Comparison of ENCODE assay signal across 1 cellular context in the genomic region with DNA sequence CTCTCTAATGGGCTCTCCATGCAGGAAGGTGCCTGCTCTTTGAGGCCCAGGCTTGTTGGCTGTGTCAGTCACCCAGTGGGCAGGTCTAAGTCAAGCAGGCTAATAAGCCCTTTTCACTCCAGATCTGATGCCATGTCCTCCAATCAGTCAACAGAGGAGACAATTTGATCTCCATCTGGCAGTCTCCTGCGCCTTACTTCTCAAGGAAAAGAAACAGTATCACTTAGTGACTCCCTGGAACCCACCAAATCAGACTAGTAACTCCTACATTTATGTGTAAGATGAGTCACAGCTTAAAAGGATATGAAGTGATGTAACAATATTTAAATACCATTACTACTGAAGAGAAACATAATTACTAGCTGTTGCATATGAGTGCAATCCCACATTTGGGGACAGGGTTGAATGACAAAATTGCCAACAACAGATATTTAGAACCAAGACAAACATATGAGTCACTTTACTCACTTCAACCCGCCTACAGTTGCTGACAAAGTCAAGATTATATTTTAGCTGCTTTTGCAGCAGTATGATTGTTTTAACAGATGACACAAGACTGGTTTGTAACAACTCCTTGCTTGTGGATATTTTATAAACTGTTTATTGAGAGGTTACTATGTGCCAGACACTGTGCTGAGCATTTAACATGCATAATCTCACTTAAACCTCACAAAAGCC.
TF ChIP-seq lines count a peak whose summit lies in the region.

No MANE protein-coding gene starts in this region.

TF ChIP-seq in HEK293, 187 proteins besides CTCF, POLR2A, EP300 and RAD21 (continued from another document and continues in another):
- TF ChIP-seq, protein P1, sequence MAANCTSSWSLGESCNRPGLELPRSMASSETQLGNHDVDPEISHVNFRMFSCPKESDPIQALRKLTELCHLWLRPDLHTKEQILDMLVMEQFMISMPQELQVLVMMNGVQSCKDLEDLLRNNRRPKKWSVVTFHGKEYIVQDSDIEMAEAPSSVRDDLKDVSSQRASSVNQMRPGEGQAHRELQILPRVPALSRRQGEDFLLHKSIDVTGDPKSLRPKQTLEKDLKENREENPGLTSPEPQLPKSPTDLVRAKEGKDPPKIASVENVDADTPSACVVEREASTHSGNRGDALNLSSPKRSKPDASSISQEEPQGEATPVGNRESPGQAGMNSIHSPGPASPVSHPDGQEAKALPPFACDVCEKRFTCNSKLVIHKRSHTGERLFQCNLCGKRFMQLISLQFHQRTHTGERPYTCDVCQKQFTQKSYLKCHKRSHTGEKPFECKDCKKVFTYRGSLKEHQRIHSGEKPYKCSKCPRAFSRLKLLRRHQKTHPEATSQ (tag by site-specific recombination; IDR thresholded peaks at IDR 0.05) = no peak
- TF ChIP-seq KLF1 (tag by site-specific recombination; IDR thresholded peaks at IDR 0.05) = no peak
- TF ChIP-seq, protein P2, sequence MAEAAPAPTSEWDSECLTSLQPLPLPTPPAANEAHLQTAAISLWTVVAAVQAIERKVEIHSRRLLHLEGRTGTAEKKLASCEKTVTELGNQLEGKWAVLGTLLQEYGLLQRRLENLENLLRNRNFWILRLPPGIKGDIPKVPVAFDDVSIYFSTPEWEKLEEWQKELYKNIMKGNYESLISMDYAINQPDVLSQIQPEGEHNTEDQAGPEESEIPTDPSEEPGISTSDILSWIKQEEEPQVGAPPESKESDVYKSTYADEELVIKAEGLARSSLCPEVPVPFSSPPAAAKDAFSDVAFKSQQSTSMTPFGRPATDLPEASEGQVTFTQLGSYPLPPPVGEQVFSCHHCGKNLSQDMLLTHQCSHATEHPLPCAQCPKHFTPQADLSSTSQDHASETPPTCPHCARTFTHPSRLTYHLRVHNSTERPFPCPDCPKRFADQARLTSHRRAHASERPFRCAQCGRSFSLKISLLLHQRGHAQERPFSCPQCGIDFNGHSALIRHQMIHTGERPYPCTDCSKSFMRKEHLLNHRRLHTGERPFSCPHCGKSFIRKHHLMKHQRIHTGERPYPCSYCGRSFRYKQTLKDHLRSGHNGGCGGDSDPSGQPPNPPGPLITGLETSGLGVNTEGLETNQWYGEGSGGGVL (tag by site-specific recombination; IDR thresholded peaks at IDR 0.05) = peak; percentile 47
- TF ChIP-seq GLIS2 (tag by site-specific recombination; IDR thresholded peaks at IDR 0.05) = no peak
- peak; percentile 98 for TF ChIP-seq ZEB2 (tag by site-specific recombination; IDR thresholded peaks at IDR 0.05)
- no peak for TF ChIP-seq ZNF670 (tag by site-specific recombination; IDR thresholded peaks at IDR 0.05; ENCODE audit: low read depth)
- TF ChIP-seq ZNF121 (tag by site-specific recombination; IDR thresholded peaks at IDR 0.05) = no peak
- TF ChIP-seq ZBTB21 (tag by site-specific recombination; IDR thresholded peaks at IDR 0.05) = peak; percentile 69; the same call in 1 of the 2 replicates
- TF ChIP-seq MZF1 (tag by site-specific recombination; IDR thresholded peaks at IDR 0.05; ENCODE audit: borderline replicate concordance) = 0 out of 2 replicates have a peak, but pooled peaks have one; percentile 45
- no peak for TF ChIP-seq ZNF610 (tag by site-specific recombination; IDR thresholded peaks at IDR 0.05; ENCODE audit: borderline replicate concordance)
- no peak for TF ChIP-seq ZNF747 (tag by site-specific recombination; IDR thresholded peaks at IDR 0.05)
- no peak for TF ChIP-seq YY2 (tag by site-specific recombination; IDR thresholded peaks at IDR 0.05)
- TF ChIP-seq, protein P3, sequence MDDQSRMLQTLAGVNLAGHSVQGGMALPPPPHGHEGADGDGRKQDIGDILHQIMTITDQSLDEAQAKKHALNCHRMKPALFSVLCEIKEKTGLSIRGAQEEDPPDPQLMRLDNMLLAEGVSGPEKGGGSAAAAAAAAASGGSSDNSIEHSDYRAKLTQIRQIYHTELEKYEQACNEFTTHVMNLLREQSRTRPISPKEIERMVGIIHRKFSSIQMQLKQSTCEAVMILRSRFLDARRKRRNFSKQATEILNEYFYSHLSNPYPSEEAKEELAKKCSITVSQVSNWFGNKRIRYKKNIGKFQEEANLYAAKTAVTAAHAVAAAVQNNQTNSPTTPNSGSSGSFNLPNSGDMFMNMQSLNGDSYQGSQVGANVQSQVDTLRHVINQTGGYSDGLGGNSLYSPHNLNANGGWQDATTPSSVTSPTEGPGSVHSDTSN (CRISPR knock-in tag; IDR thresholded peaks at IDR 0.05) = no peak
- TF ChIP-seq ZNF473 (tag by site-specific recombination; IDR thresholded peaks at IDR 0.05) = no peak
- TF ChIP-seq EGR2 (tag by site-specific recombination; IDR thresholded peaks at IDR 0.05; ENCODE audit: low read depth) = peak; percentile 60
- peak; percentile 69; the same call in 1 of the 2 replicates for TF ChIP-seq ZBTB1 (tag by site-specific recombination; IDR thresholded peaks at IDR 0.05)
- TF ChIP-seq, protein P4, sequence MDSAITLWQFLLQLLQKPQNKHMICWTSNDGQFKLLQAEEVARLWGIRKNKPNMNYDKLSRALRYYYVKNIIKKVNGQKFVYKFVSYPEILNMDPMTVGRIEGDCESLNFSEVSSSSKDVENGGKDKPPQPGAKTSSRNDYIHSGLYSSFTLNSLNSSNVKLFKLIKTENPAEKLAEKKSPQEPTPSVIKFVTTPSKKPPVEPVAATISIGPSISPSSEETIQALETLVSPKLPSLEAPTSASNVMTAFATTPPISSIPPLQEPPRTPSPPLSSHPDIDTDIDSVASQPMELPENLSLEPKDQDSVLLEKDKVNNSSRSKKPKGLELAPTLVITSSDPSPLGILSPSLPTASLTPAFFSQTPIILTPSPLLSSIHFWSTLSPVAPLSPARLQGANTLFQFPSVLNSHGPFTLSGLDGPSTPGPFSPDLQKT (IDR thresholded peaks at IDR 0.05; ENCODE audit: borderline replicate concordance, low read depth, low read length) = no peak
- no peak for TF ChIP-seq ZNF596 (tag by site-specific recombination; IDR thresholded peaks at IDR 0.05)
- TF ChIP-seq GLI2 (tag by site-specific recombination; IDR thresholded peaks at IDR 0.05; ENCODE audit: borderline replicate concordance, low read depth) = peak; percentile 76
- no peak for TF ChIP-seq GLI4 (tag by site-specific recombination; IDR thresholded peaks at IDR 0.05)
- TF ChIP-seq ZNF843 (tag by site-specific recombination; IDR thresholded peaks at IDR 0.05) = 0 out of 2 replicates have a peak, but pooled peaks have one; percentile 42
- TF ChIP-seq ZBTB20 (tag by site-specific recombination; IDR thresholded peaks at IDR 0.05) = 0 out of 2 replicates have a peak, but pooled peaks have one; percentile 15
- no peak for TF ChIP-seq ZNF571 (tag by site-specific recombination; IDR thresholded peaks at IDR 0.05)
- no peak for TF ChIP-seq ZNF76 (tag by site-specific recombination; IDR thresholded peaks at IDR 0.05; ENCODE audit: borderline replicate concordance, low read depth)
- TF ChIP-seq ZNF155 (tag by site-specific recombination; IDR thresholded peaks at IDR 0.05) = no peak
- TF ChIP-seq, protein P5, sequence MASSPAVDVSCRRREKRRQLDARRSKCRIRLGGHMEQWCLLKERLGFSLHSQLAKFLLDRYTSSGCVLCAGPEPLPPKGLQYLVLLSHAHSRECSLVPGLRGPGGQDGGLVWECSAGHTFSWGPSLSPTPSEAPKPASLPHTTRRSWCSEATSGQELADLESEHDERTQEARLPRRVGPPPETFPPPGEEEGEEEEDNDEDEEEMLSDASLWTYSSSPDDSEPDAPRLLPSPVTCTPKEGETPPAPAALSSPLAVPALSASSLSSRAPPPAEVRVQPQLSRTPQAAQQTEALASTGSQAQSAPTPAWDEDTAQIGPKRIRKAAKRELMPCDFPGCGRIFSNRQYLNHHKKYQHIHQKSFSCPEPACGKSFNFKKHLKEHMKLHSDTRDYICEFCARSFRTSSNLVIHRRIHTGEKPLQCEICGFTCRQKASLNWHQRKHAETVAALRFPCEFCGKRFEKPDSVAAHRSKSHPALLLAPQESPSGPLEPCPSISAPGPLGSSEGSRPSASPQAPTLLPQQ (tag by site-specific recombination; IDR thresholded peaks at IDR 0.05) = peak; percentile 65
- TF ChIP-seq ZNF239 (tag by site-specific recombination; IDR thresholded peaks at IDR 0.05) = no peak
- TF ChIP-seq ZNF558 (tag by site-specific recombination; IDR thresholded peaks at IDR 0.05) = peak; percentile 72; the same call in 1 of the 2 replicates
- TF ChIP-seq ZNF366 (tag by site-specific recombination; conservative IDR thresholded peaks at IDR 0.05) = peak; percentile 64
- TF ChIP-seq, protein P6, sequence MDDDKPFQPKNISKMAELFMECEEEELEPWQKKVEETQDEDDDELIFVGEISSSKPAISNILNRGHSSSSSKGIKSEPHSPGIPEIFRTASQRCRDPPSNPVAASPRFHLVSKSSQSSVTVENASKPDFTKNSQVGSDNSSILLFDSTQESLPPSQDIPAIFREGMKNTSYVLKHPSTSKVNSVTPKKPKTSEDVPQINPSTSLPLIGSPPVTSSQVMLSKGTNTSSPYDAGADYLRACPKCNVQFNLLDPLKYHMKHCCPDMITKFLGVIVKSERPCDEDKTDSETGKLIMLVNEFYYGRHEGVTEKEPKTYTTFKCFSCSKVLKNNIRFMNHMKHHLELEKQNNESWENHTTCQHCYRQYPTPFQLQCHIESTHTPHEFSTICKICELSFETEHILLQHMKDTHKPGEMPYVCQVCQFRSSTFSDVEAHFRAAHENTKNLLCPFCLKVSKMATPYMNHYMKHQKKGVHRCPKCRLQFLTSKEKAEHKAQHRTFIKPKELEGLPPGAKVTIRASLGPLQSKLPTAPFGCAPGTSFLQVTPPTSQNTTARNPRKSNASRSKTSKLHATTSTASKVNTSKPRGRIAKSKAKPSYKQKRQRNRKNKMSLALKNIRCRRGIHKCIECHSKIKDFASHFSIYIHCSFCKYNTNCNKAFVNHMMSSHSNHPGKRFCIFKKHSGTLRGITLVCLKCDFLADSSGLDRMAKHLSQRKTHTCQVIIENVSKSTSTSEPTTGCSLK (tag by site-specific recombination; IDR thresholded peaks at IDR 0.05) = no peak
- TF ChIP-seq ZNF624 (tag by site-specific recombination; IDR thresholded peaks at IDR 0.05) = no peak
- TF ChIP-seq ZNF830 (tag by site-specific recombination; IDR thresholded peaks at IDR 0.05; ENCODE audit: low read depth) = no peak
- TF ChIP-seq ZNF19 (tag by site-specific recombination; IDR thresholded peaks at IDR 0.05; ENCODE audit: low read depth) = no peak
- TF ChIP-seq RBAK (tag by site-specific recombination; IDR thresholded peaks at IDR 0.05) = peak; percentile 68; the same call in 1 of the 2 replicates
- no peak for TF ChIP-seq ZNF585B (tag by site-specific recombination; IDR thresholded peaks at IDR 0.05)
- TF ChIP-seq SP7 (tag by site-specific recombination; IDR thresholded peaks at IDR 0.05) = peak; percentile 100
- peak; percentile 93; the same call in 1 of the 2 replicates for TF ChIP-seq ZSCAN23 (tag by site-specific recombination; IDR thresholded peaks at IDR 0.05)
- TF ChIP-seq ZNF341 (tag by site-specific recombination; IDR thresholded peaks at IDR 0.05; ENCODE audit: low read depth) = no peak
- no peak for TF ChIP-seq ZNF350 (tag by site-specific recombination; IDR thresholded peaks at IDR 0.05)
- TF ChIP-seq ZNF530 (tag by site-specific recombination; IDR thresholded peaks at IDR 0.05; ENCODE audit: low read depth) = no peak
- TF ChIP-seq ZNF138 (tag by site-specific recombination; IDR thresholded peaks at IDR 0.05; ENCODE audit: borderline replicate concordance) = no peak
- TF ChIP-seq, protein P7, sequence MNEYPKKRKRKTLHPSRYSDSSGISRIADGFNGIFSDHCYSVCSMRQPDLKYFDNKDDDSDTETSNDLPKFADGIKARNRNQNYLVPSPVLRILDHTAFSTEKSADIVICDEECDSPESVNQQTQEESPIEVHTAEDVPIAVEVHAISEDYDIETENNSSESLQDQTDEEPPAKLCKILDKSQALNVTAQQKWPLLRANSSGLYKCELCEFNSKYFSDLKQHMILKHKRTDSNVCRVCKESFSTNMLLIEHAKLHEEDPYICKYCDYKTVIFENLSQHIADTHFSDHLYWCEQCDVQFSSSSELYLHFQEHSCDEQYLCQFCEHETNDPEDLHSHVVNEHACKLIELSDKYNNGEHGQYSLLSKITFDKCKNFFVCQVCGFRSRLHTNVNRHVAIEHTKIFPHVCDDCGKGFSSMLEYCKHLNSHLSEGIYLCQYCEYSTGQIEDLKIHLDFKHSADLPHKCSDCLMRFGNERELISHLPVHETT (tag by site-specific recombination; IDR thresholded peaks at IDR 0.05) = peak; percentile 89
- TF ChIP-seq ZNF837 (tag by site-specific recombination; IDR thresholded peaks at IDR 0.05) = no peak
- TF ChIP-seq, protein P8, sequence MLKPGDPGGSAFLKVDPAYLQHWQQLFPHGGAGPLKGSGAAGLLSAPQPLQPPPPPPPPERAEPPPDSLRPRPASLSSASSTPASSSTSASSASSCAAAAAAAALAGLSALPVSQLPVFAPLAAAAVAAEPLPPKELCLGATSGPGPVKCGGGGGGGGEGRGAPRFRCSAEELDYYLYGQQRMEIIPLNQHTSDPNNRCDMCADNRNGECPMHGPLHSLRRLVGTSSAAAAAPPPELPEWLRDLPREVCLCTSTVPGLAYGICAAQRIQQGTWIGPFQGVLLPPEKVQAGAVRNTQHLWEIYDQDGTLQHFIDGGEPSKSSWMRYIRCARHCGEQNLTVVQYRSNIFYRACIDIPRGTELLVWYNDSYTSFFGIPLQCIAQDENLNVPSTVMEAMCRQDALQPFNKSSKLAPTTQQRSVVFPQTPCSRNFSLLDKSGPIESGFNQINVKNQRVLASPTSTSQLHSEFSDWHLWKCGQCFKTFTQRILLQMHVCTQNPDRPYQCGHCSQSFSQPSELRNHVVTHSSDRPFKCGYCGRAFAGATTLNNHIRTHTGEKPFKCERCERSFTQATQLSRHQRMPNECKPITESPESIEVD (tag by site-specific recombination; IDR thresholded peaks at IDR 0.05) = peak; percentile 91
- no peak for TF ChIP-seq HOXA7 (CRISPR knock-in tag; IDR thresholded peaks at IDR 0.05; ENCODE audit: borderline replicate concordance)
- TF ChIP-seq ZNF146 (tag by site-specific recombination; IDR thresholded peaks at IDR 0.05) = peak; percentile 12; the same call in 1 of the 2 replicates
- TF ChIP-seq, protein P9, sequence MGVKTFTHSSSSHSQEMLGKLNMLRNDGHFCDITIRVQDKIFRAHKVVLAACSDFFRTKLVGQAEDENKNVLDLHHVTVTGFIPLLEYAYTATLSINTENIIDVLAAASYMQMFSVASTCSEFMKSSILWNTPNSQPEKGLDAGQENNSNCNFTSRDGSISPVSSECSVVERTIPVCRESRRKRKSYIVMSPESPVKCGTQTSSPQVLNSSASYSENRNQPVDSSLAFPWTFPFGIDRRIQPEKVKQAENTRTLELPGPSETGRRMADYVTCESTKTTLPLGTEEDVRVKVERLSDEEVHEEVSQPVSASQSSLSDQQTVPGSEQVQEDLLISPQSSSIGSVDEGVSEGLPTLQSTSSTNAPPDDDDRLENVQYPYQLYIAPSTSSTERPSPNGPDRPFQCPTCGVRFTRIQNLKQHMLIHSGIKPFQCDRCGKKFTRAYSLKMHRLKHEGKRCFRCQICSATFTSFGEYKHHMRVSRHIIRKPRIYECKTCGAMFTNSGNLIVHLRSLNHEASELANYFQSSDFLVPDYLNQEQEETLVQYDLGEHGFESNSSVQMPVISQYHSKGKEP (tag by site-specific recombination; IDR thresholded peaks at IDR 0.05) = peak; percentile 75; the same call in 1 of the 2 replicates
- TF ChIP-seq SP2 (tag by site-specific recombination; IDR thresholded peaks at IDR 0.05) = peak; percentile 25; the same call in 1 of the 2 replicates
- TF ChIP-seq KLF16 (tag by site-specific recombination; IDR thresholded peaks at IDR 0.05) = peak; percentile 51; the same call in 1 of the 2 replicates
